In the genomic region with DNA sequence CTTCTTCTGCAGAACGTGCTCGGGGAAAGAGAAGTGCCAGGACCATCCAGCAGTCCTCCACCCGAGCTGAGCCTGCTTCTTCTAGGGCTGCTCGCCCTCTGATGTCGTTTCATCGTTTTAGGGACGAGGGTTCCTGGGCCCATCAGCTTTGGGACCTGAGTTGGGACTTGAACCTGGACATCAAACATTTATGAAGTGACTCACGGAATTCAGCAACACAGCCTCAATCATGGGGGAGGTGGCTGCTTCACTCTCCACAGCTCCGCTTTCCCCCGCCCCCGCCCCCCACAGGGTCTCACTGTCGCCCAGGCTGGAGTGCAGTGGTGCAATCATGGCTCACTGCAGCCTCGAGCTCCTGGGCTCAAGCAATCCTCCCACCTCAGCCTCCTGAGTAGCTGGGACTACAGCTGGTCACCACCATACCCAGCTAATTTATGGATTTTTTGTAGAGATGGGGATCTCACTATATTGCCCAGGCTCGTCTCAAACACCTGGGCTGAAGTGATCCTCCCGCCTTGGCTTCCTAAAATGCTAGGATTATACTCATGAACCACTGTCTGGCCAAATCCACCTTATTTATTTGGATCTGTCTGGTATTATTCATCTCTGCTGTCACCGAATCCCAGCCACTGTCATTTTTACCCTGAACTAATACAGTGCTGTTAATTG, we compare ENCODE assay signal across 8 cellular contexts. TPM values are rescaled to one million over a fixed set of nuclear protein-coding genes. Genes with fewer than 3 reads are reported as not detected.
DNase-seq lines count a peak whose midpoint lies in the region; ATAC-seq and TF ChIP-seq lines count a peak whose summit lies in the region.

No MANE protein-coding gene starts in this region.

- H3K27ac Mint-ChIP-seq in T-helper 1 cell treated with Interleukin-12 subunit alpha and Interleukin-12 subunit beta and Interleukin-4 antibody, amounts not matched to agents 30 μg/mL and 1 μg/mL, for 36 hours: peak overlapping the region; percentile 94

- TF ChIP-seq CTCF in AG04450 (IDR thresholded peaks at IDR 0.05; ENCODE audit: low read depth, low read length): no peak
- TF ChIP-seq CTCF in fibroblast of mammary gland (conservative IDR thresholded peaks at IDR 0.05; ENCODE audit: control insufficient read depth, insufficient read depth, low read depth, low read length): no peak
- no peak for TF ChIP-seq CTCF in parathyroid adenoma (IDR thresholded peaks at IDR 0.05)

- peak overlapping the region; percentile 39 for H3K27ac ChIP-seq in AG04450 (ENCODE audit: low read depth, low read length)
- peak overlapping the region; percentile 49 for H3K27ac ChIP-seq in parathyroid adenoma

- H3K27me3 ChIP-seq in AG04450 (ENCODE audit: control insufficient read depth, insufficient read depth, low read length) (peaks cover 5% of the 10 kb centered on the region), parathyroid adenoma (ENCODE audit: control insufficient read depth, insufficient read depth, low read length) (no peaks in the 10 kb centered on the region)

- H3K27me3 Mint-ChIP-seq in T-helper 1 cell treated with Interleukin-12 subunit alpha and Interleukin-12 subunit beta and Interleukin-4 antibody, amounts not matched to agents 30 μg/mL and 1 μg/mL, for 36 hours (ENCODE audit: low read depth): no peaks in the 10 kb centered on the region

- DNase-seq in AG04450 (ENCODE audit: low read depth, low spot score): no peak
- DNase-seq in fibroblast of mammary gland (ENCODE audit: low read depth): peak; percentile 30
- no peak for DNase-seq in middle frontal gyrus (ENCODE audit: extremely low spot score, low spot score)

- no peaks in the 10 kb centered on the region for H3K9me3 Mint-ChIP-seq in T-helper 1 cell treated with Interleukin-12 subunit alpha and Interleukin-12 subunit beta and Interleukin-4 antibody, amounts not matched to agents 30 μg/mL and 1 μg/mL, for 36 hours

- peaks cover 7% of the 10 kb centered on the region for H3K79me2 ChIP-seq in parathyroid adenoma

- peak; percentile 5 for ATAC-seq in GM19324 (IDR thresholded peaks at IDR 0.05; ENCODE audit: low FRiP score, unreplicated experiment)
- no peak for ATAC-seq in GM18511 (IDR thresholded peaks at IDR 0.05; ENCODE audit: unreplicated experiment)
- ATAC-seq in HG02642 (IDR thresholded peaks at IDR 0.05; ENCODE audit: poor library complexity, unreplicated experiment): no peak

- H2AFZ ChIP-seq in parathyroid adenoma: peak overlapping the region; percentile 91

- H3K36me3 ChIP-seq in parathyroid adenoma (ENCODE audit: control insufficient read depth, insufficient read depth, low read length): no peaks in the 10 kb centered on the region

- peaks cover 31% of the 10 kb centered on the region for H3K4me1 Mint-ChIP-seq in T-helper 1 cell treated with Interleukin-12 subunit alpha and Interleukin-12 subunit beta and Interleukin-4 antibody, amounts not matched to agents 30 μg/mL and 1 μg/mL, for 36 hours (ENCODE audit: low read depth)

- POLR2A ChIA-PET in AG04450 (lab: Yijun Ruan, JAX): interaction anchor here (0.6 to 1.4 kb wide), 3 partner anchors 11 to 197 kb away, joined by 4 to 7 read pairs (median 5); no protein-coding TSS in a partner anchor

- H3K4me3 Mint-ChIP-seq in T-helper 1 cell treated with Interleukin-12 subunit alpha and Interleukin-12 subunit beta and Interleukin-4 antibody, amounts not matched to agents 30 μg/mL and 1 μg/mL, for 36 hours: peak overlapping the region; percentile 99

- no peak overlapping the region for H3K9ac ChIP-seq in parathyroid adenoma

- H3K36me3 Mint-ChIP-seq in T-helper 1 cell treated with Interleukin-12 subunit alpha and Interleukin-12 subunit beta and Interleukin-4 antibody, amounts not matched to agents 30 μg/mL and 1 μg/mL, for 36 hours (ENCODE audit: low read depth): peaks cover 14% of the 10 kb centered on the region

- H3K4me3 ChIP-seq in AG04450 (ENCODE audit: low read depth, low read length) (peak overlapping the region; percentile 93), fibroblast of mammary gland (ENCODE audit: control insufficient read depth, low read depth, low read length) (peak overlapping the region; percentile 84), parathyroid adenoma (ENCODE audit: low read depth, low read length) (peak overlapping the region; percentile 90)

- peaks cover 18% of the 10 kb centered on the region for H3K4me1 ChIP-seq in parathyroid adenoma

- peak overlapping the region; percentile 85 for H3K4me2 ChIP-seq in parathyroid adenoma (ENCODE audit: low read length)

- H3K9me3 ChIP-seq in AG04450 (ENCODE audit: control insufficient read depth, insufficient read depth, low read length) (no peaks in the 10 kb centered on the region), parathyroid adenoma (ENCODE audit: control insufficient read depth, low read length) (no peaks in the 10 kb centered on the region)

- CTCF ChIA-PET in AG04450 (lab: Charles Lee): interaction anchor here (1.2 to 2.1 kb wide), 2 partner anchors 27 to 28 kb away, joined by 4 to 15 read pairs; no protein-coding TSS in a partner anchor

RNA-seq across cellular contexts. Expression of a gene that starts 0.7 kb away (rescaled TPM):
- 116 and 127 TPM in 2 replicates for polyA plus RNA-seq in AG04450 (2011; rRNA removed)
- 95.5 and 114 TPM in 2 replicates for polyA minus RNA-seq in AG04450 (2011; rRNA and poly(A)+ RNA removed)

RNA-seq across cellular contexts. Expression of a gene that starts 16.0 kb away (rescaled TPM):
- 55.5 and 69.4 TPM in 2 replicates for polyA plus RNA-seq in AG04450 (2011; rRNA removed)
- polyA minus RNA-seq in AG04450 (2011; rRNA and poly(A)+ RNA removed): 58.0 and 67.6 TPM in 2 replicates

RNA-seq across cellular contexts. Expression of a gene that starts 30.9 kb away (rescaled TPM):
- polyA plus RNA-seq in AG04450 (2011; rRNA removed): 14.2 and 18.6 TPM in 2 replicates
- polyA minus RNA-seq in AG04450 (2011; rRNA and poly(A)+ RNA removed): 14.3 and 15.2 TPM in 2 replicates

RNA-seq across cellular contexts. Expression of a gene that starts 32.8 kb away (rescaled TPM):
- polyA plus RNA-seq in AG04450 (2011; rRNA removed): 38.2 and 43.2 TPM in 2 replicates
- polyA minus RNA-seq in AG04450 (2011; rRNA and poly(A)+ RNA removed): 24.1 and 24.6 TPM in 2 replicates

RNA-seq across cellular contexts. Expression of a gene that starts 47.5 kb away (rescaled TPM):
- polyA plus RNA-seq in AG04450 (2011; rRNA removed): not detected in 2 replicates
- polyA minus RNA-seq in AG04450 (2011; rRNA and poly(A)+ RNA removed): not detected in 2 replicates
